In genomic region chr9:94860678-94861588, GRCh38 we compare ENCODE assay signal across 8 cellular contexts.
DNase-seq lines count a peak whose midpoint lies in the region; ATAC-seq and TF ChIP-seq lines count a peak whose summit lies in the region.

No MANE protein-coding gene starts in this region.

- H3K4me3 Mint-ChIP-seq in CD4-positive, alpha-beta T cell = peak overlapping the region; percentile 62
- peak overlapping the region; percentile 68 for H3K4me3 Mint-ChIP-seq in T-helper 1 cell treated with Interleukin-12 subunit alpha and Interleukin-12 subunit beta and Interleukin-4 antibody, amounts not matched to agents 30 μg/mL and 1 μg/mL, for 36 hours

- H3K4me2 ChIP-seq in smooth muscle cell = peak overlapping the region; percentile 60

- POLR2A ChIA-PET in CD4-positive, alpha-beta T cell (lab: Charles Lee) = interaction anchor here (0.8 to 3.4 kb wide), 7 partner anchors 9 to 192 kb away, joined by 3 to 41 read pairs (median 4); partner anchors contain the start of gene AOPEP

- peaks cover 13% of the 10 kb centered on the region for H3F3A ChIP-seq in smooth muscle cell (ENCODE audit: low read depth)

- peak; percentile 88 for ATAC-seq in CD4-positive, alpha-beta T cell (ENCODE audit: poor library complexity)
- ATAC-seq in GM19438 (IDR thresholded peaks at IDR 0.05; ENCODE audit: low read depth, unreplicated experiment) = peak; percentile 96
- peak; percentile 95 for ATAC-seq in HG03521 (IDR thresholded peaks at IDR 0.05; ENCODE audit: unreplicated experiment)

- no peaks in the 10 kb centered on the region for H3K9me3 ChIP-seq in CD4-positive, alpha-beta T cell (ENCODE audit: control insufficient read depth, low read length)
- H3K9me3 ChIP-seq in smooth muscle cell (replicated peaks; ENCODE audit: low read depth) = no peaks in the 10 kb centered on the region

- no peak overlapping the region for H2AFZ ChIP-seq in smooth muscle cell (ENCODE audit: low read depth)

- H3K4me3 ChIP-seq in smooth muscle cell = no peak overlapping the region

- no peaks in the 10 kb centered on the region for H3K27me3 Mint-ChIP-seq in CD4-positive, alpha-beta T cell
- H3K27me3 Mint-ChIP-seq in T-helper 1 cell treated with Interleukin-12 subunit alpha and Interleukin-12 subunit beta and Interleukin-4 antibody, amounts not matched to agents 30 μg/mL and 1 μg/mL, for 36 hours (ENCODE audit: low read depth) = no peaks in the 10 kb centered on the region

- peaks cover 17% of the 10 kb centered on the region for H3K4me1 ChIP-seq in smooth muscle cell (ENCODE audit: low read depth)

- no peaks in the 10 kb centered on the region for H4K20me1 ChIP-seq in smooth muscle cell (ENCODE audit: low read depth)

- H3K9ac ChIP-seq in smooth muscle cell (ENCODE audit: low read depth) = peak overlapping the region; percentile 72

- H3K36me3 ChIP-seq in smooth muscle cell (ENCODE audit: low read depth) = no peaks in the 10 kb centered on the region

- peak overlapping the region; percentile 79 for H3K27ac Mint-ChIP-seq in CD4-positive, alpha-beta T cell
- peak overlapping the region; percentile 94 for H3K27ac Mint-ChIP-seq in T-helper 1 cell treated with Interleukin-12 subunit alpha and Interleukin-12 subunit beta and Interleukin-4 antibody, amounts not matched to agents 30 μg/mL and 1 μg/mL, for 36 hours

- no peaks in the 10 kb centered on the region for H3K27me3 ChIP-seq in CD4-positive, alpha-beta T cell (ENCODE audit: control insufficient read depth, insufficient read depth, low read length)
- H3K27me3 ChIP-seq in smooth muscle cell (ENCODE audit: low read depth) = no peaks in the 10 kb centered on the region

- peaks cover 4% of the 10 kb centered on the region for H3K9me3 Mint-ChIP-seq in CD4-positive, alpha-beta T cell
- peaks cover 5% of the 10 kb centered on the region for H3K9me3 Mint-ChIP-seq in T-helper 1 cell treated with Interleukin-12 subunit alpha and Interleukin-12 subunit beta and Interleukin-4 antibody, amounts not matched to agents 30 μg/mL and 1 μg/mL, for 36 hours

- intact Hi-C loops in CD4-positive, alpha-beta T cell (cut with DNase I, micrococcal nuclease) = loop anchor here in 1 of 2 experiments (1.0 kb wide), 2 partner anchors 10 to 91 kb away; no protein-coding TSS in a partner anchor

- peaks cover 47% of the 10 kb centered on the region for H3K4me1 Mint-ChIP-seq in CD4-positive, alpha-beta T cell (ENCODE audit: low read depth)
- peaks cover 48% of the 10 kb centered on the region for H3K4me1 Mint-ChIP-seq in T-helper 1 cell treated with Interleukin-12 subunit alpha and Interleukin-12 subunit beta and Interleukin-4 antibody, amounts not matched to agents 30 μg/mL and 1 μg/mL, for 36 hours (ENCODE audit: low read depth)

- WGBS in smooth muscle cell (ENCODE audit: low lambda C conversion rate) = 65% methylated on average over 10 of the region's 10 CpGs

- DNase-seq in CD4-positive, alpha-beta T cell = peak; percentile 45 to 77 (median 54)
- peak; percentile 86 for DNase-seq in astrocyte of the hippocampus (ENCODE audit: low read depth, low spot score)
- no peak for DNase-seq in smooth muscle cell (lab: John Stamatoyannopoulos, UW; ENCODE audit: unreplicated experiment)
- no peak for DNase-seq in NCI-H187 treated with DMSO at 0.1 percent for 48 hours (lab: John Stamatoyannopoulos, UW)
- no peak for DNase-seq in OCI-M2 (lab: John Stamatoyannopoulos, UW; ENCODE audit: unreplicated experiment)

- H3K36me3 Mint-ChIP-seq in CD4-positive, alpha-beta T cell (ENCODE audit: low read depth) = no peaks in the 10 kb centered on the region
- H3K36me3 Mint-ChIP-seq in T-helper 1 cell treated with Interleukin-12 subunit alpha and Interleukin-12 subunit beta and Interleukin-4 antibody, amounts not matched to agents 30 μg/mL and 1 μg/mL, for 36 hours (ENCODE audit: low read depth) = peaks cover 10% of the 10 kb centered on the region

- H3K27ac ChIP-seq in CD4-positive, alpha-beta T cell (ENCODE audit: low read depth, low read length) = no peak overlapping the region
- H3K27ac ChIP-seq in smooth muscle cell (ENCODE audit: low read depth) = peak overlapping the region; percentile 89

- CTCF ChIA-PET in CD4-positive, alpha-beta T cell (lab: Charles Lee) = interaction anchor here (0.9 to 1.7 kb wide), 3 partner anchors 18 to 180 kb away, joined by 3 to 4 read pairs (median 3); no protein-coding TSS in a partner anchor

- peaks cover 22% of the 10 kb centered on the region for H3K79me2 ChIP-seq in smooth muscle cell (ENCODE audit: low read depth)

- TF ChIP-seq CTCF in CD4-positive, alpha-beta T cell (IDR thresholded peaks at IDR 0.05) = no peak
- no peak for TF ChIP-seq CTCF in smooth muscle cell (IDR thresholded peaks at IDR 0.05; ENCODE audit: borderline replicate concordance, insufficient read depth, poor library complexity, severe bottlenecking)

Comparison
In these comparisons a context has a peak if more than half of its experiments do, and no peak if none do; other contexts are left out.
1. DNase-seq: peak in CD4-positive, alpha-beta T cell (10 of 10) and astrocyte of the hippocampus (single experiment); none in smooth muscle cell (single experiment), NCI-H187 treated with DMSO at 0.1 percent for 48 hours (single experiment) and OCI-M2 (single experiment).
2. Peak in every context shown above with its lines, with median percentiles within 50 percentile points of each other: ATAC-seq.